ENCODE assay signal across 27 cellular contexts in genomic region chr21:34260598-34260997, GRCh38.
A peak's percentile ranks its signal among the peaks of the same experiment; 100 is the strongest.
DNase-seq lines count a peak whose midpoint lies in the region; ATAC-seq, FAIRE-seq and TF ChIP-seq lines count a peak whose summit lies in the region.
"Had no signal": no experiment of that assay in that cellular context is flagged by ENCODE, and none has a peak within 500 bp of the region (broad histone marks: within the 10 kb centered on the region; RNA-seq: fewer than 3 reads in every experiment).

No MANE protein-coding gene starts in this region.

- no peaks in the 10 kb centered on the region for H3K4me1 ChIP-seq in HEK293 (ENCODE audit: control insufficient read depth, insufficient read depth, low read length)
- H3K4me1 ChIP-seq in SJCRH30, result no peaks in the 10 kb centered on the region
- H3K4me1 ChIP-seq: BE2C, BLaER1 had no signal

- no peak for TF ChIP-seq CTCF in HEK293 (tag by site-specific recombination; IDR thresholded peaks at IDR 0.05)
- TF ChIP-seq CTCF in bronchial epithelial cell (IDR thresholded peaks at IDR 0.05; ENCODE audit: insufficient read depth, low read length, severe bottlenecking), result no peak

- peak; percentile 40 for FAIRE-seq in bronchial epithelial cell (lab: Jason Lieb, UNC)
- FAIRE-seq: A204.1, GM12878, GM12892, GM18507 had no signal

- no peaks in the 10 kb centered on the region for H3K36me3 ChIP-seq in HEK293 (ENCODE audit: control insufficient read depth in 2 of 2, insufficient read depth in 1 of 2, low read length in 2 of 2)
- no peaks in the 10 kb centered on the region for H3K36me3 ChIP-seq in SJCRH30
- H3K36me3 ChIP-seq in bronchial epithelial cell (ENCODE audit: control insufficient read depth, insufficient read depth, low read length), result no peaks in the 10 kb centered on the region
- H3K36me3 ChIP-seq: BE2C had no signal

- H3K9me3 ChIP-seq in HEK293 (ENCODE audit: control insufficient read depth, insufficient read depth, low read depth, low read length), result no peaks in the 10 kb centered on the region
- no peaks in the 10 kb centered on the region; the same call in 1 of the 2 replicates for H3K9me3 ChIP-seq in SJCRH30 (replicated peaks)
- H3K9me3 ChIP-seq: BE2C had no signal

- DNase-seq in SJCRH30 (peak; percentile 24 to 37), bronchial epithelial cell (ENCODE audit: low read depth) (no peak), fibroblast of gingiva (ENCODE audit: low read depth) (peak; percentile 38), mesenteric fat pad (ENCODE audit: low spot score) (no peak), NCI-H146 treated with DMSO at 0.1 percent for 48 hours (lab: John Stamatoyannopoulos, UW; ENCODE audit: unreplicated experiment) (no peak)
- DNase-seq: 8988T; ACHN; BE2C; C1 segment of cervical spinal cord; CD4-positive, alpha-beta memory T cell; CD4-positive, CD25-positive, alpha-beta regulatory T cell; CD8-positive, alpha-beta memory T cell; COR-L47; DMS 273 treated with DMSO at 0.1 percent for 48 hours; DMS153; DMS53; DMS79; DND-41; EL; GDM1 had no signal

- H3K27me3 ChIP-seq in SJCRH30, result no peaks in the 10 kb centered on the region
- peaks cover 1% of the 10 kb centered on the region for H3K27me3 ChIP-seq in bronchial epithelial cell (ENCODE audit: control insufficient read depth, insufficient read depth, low read length)
- H3K27me3 ChIP-seq: BE2C, BLaER1 had no signal

- H3K4me3 ChIP-seq in HEK293 (ENCODE audit: low read depth, low read length) (no peak overlapping the region), SJCRH30 (no peak overlapping the region), bronchial epithelial cell (ENCODE audit: low read depth, low read length) (no peak overlapping the region)
- H3K4me3 ChIP-seq: BLaER1, GM12878 had no signal

- ATAC-seq in HG02981 (IDR thresholded peaks at IDR 0.05; ENCODE audit: unreplicated experiment), result no peak
- ATAC-seq: GM12878 had no signal

- POLR2A ChIA-PET in HEK293 (lab: Yijun Ruan, JAX), result no interaction called here

- CTCF ChIA-PET in HEK293 (lab: Yijun Ruan, JAX), result no interaction called here

- H3K27ac ChIP-seq in HEK293 (ENCODE audit: extremely low read depth, low read depth, low read length) (no peak overlapping the region), SJCRH30 (no peak overlapping the region)
- H3K27ac ChIP-seq: BLaER1 had no signal

TF ChIP-seq in HEK293, 187 proteins besides CTCF, POLR2A, EP300 and RAD21:
- no peak for TF ChIP-seq BCL11B (tag by site-specific recombination; IDR thresholded peaks at IDR 0.05; ENCODE audit: low read depth)
- TF ChIP-seq ZNF175 (tag by site-specific recombination; IDR thresholded peaks at IDR 0.05), result no peak
- peak; percentile 53; the same call in 1 of the 2 replicates for TF ChIP-seq GLIS1 (tag by site-specific recombination; IDR thresholded peaks at IDR 0.05)

Comparison
In these comparisons a context has a peak if more than half of its experiments do, and no peak if none do; other contexts are left out.
1. DNase-seq: peak in SJCRH30 (2 of 2) and fibroblast of gingiva (single experiment); none in bronchial epithelial cell (single experiment), mesenteric fat pad (single experiment) and NCI-H146 treated with DMSO at 0.1 percent for 48 hours (single experiment).